ENCODE assay signal across 19 cellular contexts in genomic region chr10:36441557-36441956, GRCh38.
DNase-seq lines count a peak whose midpoint lies in the region; ATAC-seq and TF ChIP-seq lines count a peak whose summit lies in the region.
"Had no signal": no experiment of that assay in that cellular context is flagged by ENCODE, and none has a peak within 500 bp of the region (broad histone marks: within the 10 kb centered on the region; RNA-seq: fewer than 3 reads in every experiment).

No MANE protein-coding gene starts in this region.

- no peak overlapping the region for H3K4me2 ChIP-seq in GM23338

- CTCF ChIA-PET in activated CD4-positive, alpha-beta T cell treated with anti-CD3 and anti-CD28 coated beads for 36 hours (lab: Charles Lee): no interaction called here

- no peaks in the 10 kb centered on the region for H3K27me3 Mint-ChIP-seq in GM23338 (ENCODE audit: insufficient read depth, low read depth, poor library complexity)
- no peaks in the 10 kb centered on the region for H3K27me3 Mint-ChIP-seq in progenitor cell of endocrine pancreas
- no peaks in the 10 kb centered on the region for H3K27me3 Mint-ChIP-seq in activated CD4-positive, alpha-beta T cell treated with anti-CD3 and anti-CD28 coated beads for 36 hours
- H3K27me3 Mint-ChIP-seq: activated CD8-positive, alpha-beta memory T cell treated with anti-CD3 and anti-CD28 coated beads, Interleukin-2, amount 10 ng/mL, durations not matched to agents 7 days and 5 days; activated naive CD8-positive, alpha-beta T cell treated with anti-CD3 and anti-CD28 coated beads, Interleukin-2, amount 10 ng/mL, durations not matched to agents 7 days and 5 days; activated T-helper 17 cell treated with anti-CD3 and anti-CD28 coated beads, Interleukin-2, amount 50 U/mL, for 72 hours had no signal

- H3K4me1 Mint-ChIP-seq in GM23338: peaks cover 11% of the 10 kb centered on the region; the same call in 2 of the 3 replicates
- H3K4me1 Mint-ChIP-seq in progenitor cell of endocrine pancreas (ENCODE audit: low read depth): peaks cover 22% of the 10 kb centered on the region
- no peaks in the 10 kb centered on the region for H3K4me1 Mint-ChIP-seq in activated CD4-positive, alpha-beta T cell treated with anti-CD3 and anti-CD28 coated beads for 36 hours
- H3K4me1 Mint-ChIP-seq: activated CD8-positive, alpha-beta memory T cell treated with anti-CD3 and anti-CD28 coated beads, Interleukin-2, amount 10 ng/mL, durations not matched to agents 7 days and 5 days; activated naive CD8-positive, alpha-beta T cell treated with anti-CD3 and anti-CD28 coated beads, Interleukin-2, amount 10 ng/mL, durations not matched to agents 7 days and 5 days; activated T-helper 17 cell treated with anti-CD3 and anti-CD28 coated beads, Interleukin-2, amount 50 U/mL, for 72 hours; natural killer cell had no signal

- POLR2A ChIA-PET in activated CD4-positive, alpha-beta T cell treated with anti-CD3 and anti-CD28 coated beads for 36 hours (lab: Charles Lee): interaction anchor here (0.6 kb wide), 1 partner anchor 107 kb away, joined by 4 read pairs; no protein-coding TSS in a partner anchor

- H3K4me3 Mint-ChIP-seq in GM23338: no peak overlapping the region
- no peak overlapping the region for H3K4me3 Mint-ChIP-seq in progenitor cell of endocrine pancreas (ENCODE audit: low read depth)
- no peak overlapping the region for H3K4me3 Mint-ChIP-seq in activated CD4-positive, alpha-beta T cell treated with anti-CD3 and anti-CD28 coated beads for 36 hours
- H3K4me3 Mint-ChIP-seq: activated CD8-positive, alpha-beta memory T cell treated with anti-CD3 and anti-CD28 coated beads, Interleukin-2, amount 10 ng/mL, durations not matched to agents 7 days and 5 days; activated naive CD8-positive, alpha-beta T cell treated with anti-CD3 and anti-CD28 coated beads, Interleukin-2, amount 10 ng/mL, durations not matched to agents 7 days and 5 days; activated T-helper 17 cell treated with anti-CD3 and anti-CD28 coated beads, Interleukin-2, amount 50 U/mL, for 72 hours; natural killer cell had no signal

- H3F3A ChIP-seq in GM23338 (replicated peaks; ENCODE audit: low read depth): no peaks in the 10 kb centered on the region

- H3K79me2 ChIP-seq in GM23338 (replicated peaks; ENCODE audit: insufficient read depth): no peaks in the 10 kb centered on the region

- H2AFZ ChIP-seq in GM23338: peak overlapping the region; percentile 91

- in situ Hi-C loops in brain microvascular endothelial cell (cut with HindIII; ENCODE audit: low pct_ligation_motif_present, low sequenced_read_pairs): no loop called here

- H3K27me3 ChIP-seq in GM23338 (ENCODE audit: insufficient read depth) (no peaks in the 10 kb centered on the region), brain microvascular endothelial cell (replicated peaks) (no peaks in the 10 kb centered on the region), left ventricle myocardium inferior (ENCODE audit: low read depth) (no peaks in the 10 kb centered on the region), left lung (no peaks in the 10 kb centered on the region)
- H3K27me3 ChIP-seq: spleen had no signal

- DNase-seq in GM23338 (ENCODE audit: low spot score) (no peak), brain microvascular endothelial cell (peak; percentile 35), left ventricle myocardium inferior (peak; percentile 19), progenitor cell of endocrine pancreas (ENCODE audit: low spot score, unreplicated experiment) (no peak), left lung (no peak), SHP77 treated with DMSO at 0.1 percent for 48 hours (lab: John Stamatoyannopoulos, UW) (no peak), left lobe of liver (ENCODE audit: low spot score) (no peak)
- no peak for DNase-seq in activated CD4-positive, alpha-beta T cell treated with anti-CD3 and anti-CD28 coated beads for 36 hours
- DNase-seq: activated CD8-positive, alpha-beta memory T cell treated with anti-CD3 and anti-CD28 coated beads, Interleukin-2, amount 10 ng/mL, durations not matched to agents 7 days and 5 days; activated naive CD8-positive, alpha-beta T cell treated with anti-CD3 and anti-CD28 coated beads, Interleukin-2, amount 10 ng/mL, durations not matched to agents 7 days and 5 days; effector CD4-positive, alpha-beta T cell; hypothalamus; natural killer cell; NCI-H69; OCI-M1; spleen; substantia nigra had no signal

- H3K4me1 ChIP-seq in GM23338 (ENCODE audit: insufficient read depth) (peaks cover 13% of the 10 kb centered on the region), left ventricle myocardium inferior (peaks cover 15% of the 10 kb centered on the region), left lung (no peaks in the 10 kb centered on the region)
- H3K4me1 ChIP-seq: spleen had no signal

- H3K9me3 Mint-ChIP-seq in GM23338 (no peaks in the 10 kb centered on the region), progenitor cell of endocrine pancreas (ENCODE audit: low read depth) (peaks cover 6% of the 10 kb centered on the region)
- peaks cover 13% of the 10 kb centered on the region for H3K9me3 Mint-ChIP-seq in activated CD4-positive, alpha-beta T cell treated with anti-CD3 and anti-CD28 coated beads for 36 hours (ENCODE audit: low read depth)

- no peaks in the 10 kb centered on the region for H3K36me3 ChIP-seq in GM23338 (ENCODE audit: insufficient read depth)
- H3K36me3 ChIP-seq in brain microvascular endothelial cell (replicated peaks): no peaks in the 10 kb centered on the region
- H3K36me3 ChIP-seq in left ventricle myocardium inferior: no peaks in the 10 kb centered on the region
- no peaks in the 10 kb centered on the region for H3K36me3 ChIP-seq in left lung
- H3K36me3 ChIP-seq: spleen had no signal

- no peaks in the 10 kb centered on the region for H4K20me1 ChIP-seq in GM23338 (replicated peaks; ENCODE audit: insufficient read depth)

- peaks cover 8% of the 10 kb centered on the region for H3K9me3 ChIP-seq in left ventricle myocardium inferior (replicated peaks)
- H3K9me3 ChIP-seq in left lung: peaks cover 0 to 9% of the 10 kb centered on the region in 2 donors

- H3K9me2 ChIP-seq in GM23338 (ENCODE audit: insufficient read depth): no peaks in the 10 kb centered on the region

- no peaks in the 10 kb centered on the region for H3K36me3 Mint-ChIP-seq in GM23338 (ENCODE audit: low read depth)
- peaks cover 5% of the 10 kb centered on the region for H3K36me3 Mint-ChIP-seq in progenitor cell of endocrine pancreas (ENCODE audit: insufficient read depth)
- no peaks in the 10 kb centered on the region for H3K36me3 Mint-ChIP-seq in activated CD4-positive, alpha-beta T cell treated with anti-CD3 and anti-CD28 coated beads for 36 hours (ENCODE audit: low read depth)
- H3K36me3 Mint-ChIP-seq: activated CD8-positive, alpha-beta memory T cell treated with anti-CD3 and anti-CD28 coated beads, Interleukin-2, amount 10 ng/mL, durations not matched to agents 7 days and 5 days; activated naive CD8-positive, alpha-beta T cell treated with anti-CD3 and anti-CD28 coated beads, Interleukin-2, amount 10 ng/mL, durations not matched to agents 7 days and 5 days; natural killer cell had no signal

- intact Hi-C loops in left ventricle myocardium inferior (cut with micrococcal nuclease) (no loop called here), left lung (cut with DNase I) (no loop called here)
- intact Hi-C loops in activated CD4-positive, alpha-beta T cell treated with anti-CD3 and anti-CD28 coated beads for 36 hours (cut with DNase I, micrococcal nuclease): no loop called here

- TF ChIP-seq CTCF in GM23338 (conservative IDR thresholded peaks at IDR 0.05; ENCODE audit: low read depth in 2 of 2): no peak
- TF ChIP-seq CTCF in brain microvascular endothelial cell (IDR thresholded peaks at IDR 0.05; ENCODE audit: low read depth, low read length, missing control alignments): no peak
- no peak for TF ChIP-seq CTCF in left ventricle myocardium inferior (IDR thresholded peaks at IDR 0.05; ENCODE audit: borderline replicate concordance)
- no peak for TF ChIP-seq CTCF in progenitor cell of endocrine pancreas (IDR thresholded peaks at IDR 0.05; ENCODE audit: unreplicated experiment)
- TF ChIP-seq CTCF in left lung (IDR thresholded peaks at IDR 0.05): no peak

- H3K27ac Mint-ChIP-seq in GM23338 (no peak overlapping the region), progenitor cell of endocrine pancreas (peak overlapping the region; percentile 64)
- no peak overlapping the region for H3K27ac Mint-ChIP-seq in activated CD4-positive, alpha-beta T cell treated with anti-CD3 and anti-CD28 coated beads for 36 hours
- H3K27ac Mint-ChIP-seq: activated CD8-positive, alpha-beta memory T cell treated with anti-CD3 and anti-CD28 coated beads, Interleukin-2, amount 10 ng/mL, durations not matched to agents 7 days and 5 days; activated naive CD8-positive, alpha-beta T cell treated with anti-CD3 and anti-CD28 coated beads, Interleukin-2, amount 10 ng/mL, durations not matched to agents 7 days and 5 days; activated T-helper 17 cell treated with anti-CD3 and anti-CD28 coated beads, Interleukin-2, amount 50 U/mL, for 72 hours; natural killer cell had no signal

- no peak overlapping the region for H3K27ac ChIP-seq in GM23338 (ENCODE audit: low read depth)
- no peak overlapping the region for H3K27ac ChIP-seq in brain microvascular endothelial cell
- peak overlapping the region; percentile 14 for H3K27ac ChIP-seq in left ventricle myocardium inferior (replicated peaks)
- H3K27ac ChIP-seq in left lung: no peak overlapping the region
- H3K27ac ChIP-seq: spleen had no signal

- no peak overlapping the region for H3K4me3 ChIP-seq in GM23338
- no peak overlapping the region for H3K4me3 ChIP-seq in brain microvascular endothelial cell (ENCODE audit: low read depth, low read length)
- no peak overlapping the region for H3K4me3 ChIP-seq in left ventricle myocardium inferior
- no peak overlapping the region for H3K4me3 ChIP-seq in left lung
- H3K4me3 ChIP-seq: lung, spleen had no signal

- ATAC-seq in GM23338: no peak
- no peak for ATAC-seq in left lung
- ATAC-seq in activated CD4-positive, alpha-beta T cell treated with anti-CD3 and anti-CD28 coated beads for 36 hours: no peak
- ATAC-seq in left lobe of liver: no peak
- ATAC-seq: activated CD8-positive, alpha-beta memory T cell treated with anti-CD3 and anti-CD28 coated beads, Interleukin-2, amount 10 ng/mL, durations not matched to agents 7 days and 5 days; activated T-helper 17 cell treated with anti-CD3 and anti-CD28 coated beads, Interleukin-2, amount 50 U/mL, for 72 hours; natural killer cell had no signal

TF ChIP-seq in GM23338, 12 proteins besides CTCF, POLR2A, EP300 and RAD21 (continues in another document):
- no peak for TF ChIP-seq JUNB (IDR thresholded peaks at IDR 0.05; ENCODE audit: unreplicated experiment)
- no peak for TF ChIP-seq EZH2 (IDR thresholded peaks at IDR 0.05; ENCODE audit: low read depth, unreplicated experiment)

Comparison
In these comparisons a context has a peak if more than half of its experiments do, and no peak if none do; other contexts are left out.
1. DNase-seq: peak in brain microvascular endothelial cell (single experiment) and left ventricle myocardium inferior (single experiment); none in GM23338 (single experiment), progenitor cell of endocrine pancreas (single experiment), left lung (0 of 2), activated CD4-positive, alpha-beta T cell treated with anti-CD3 and anti-CD28 coated beads for 36 hours (single experiment), SHP77 treated with DMSO at 0.1 percent for 48 hours (single experiment) and left lobe of liver (single experiment).